Comparison of ENCODE assay signal across 19 cellular contexts in the genomic region with DNA sequence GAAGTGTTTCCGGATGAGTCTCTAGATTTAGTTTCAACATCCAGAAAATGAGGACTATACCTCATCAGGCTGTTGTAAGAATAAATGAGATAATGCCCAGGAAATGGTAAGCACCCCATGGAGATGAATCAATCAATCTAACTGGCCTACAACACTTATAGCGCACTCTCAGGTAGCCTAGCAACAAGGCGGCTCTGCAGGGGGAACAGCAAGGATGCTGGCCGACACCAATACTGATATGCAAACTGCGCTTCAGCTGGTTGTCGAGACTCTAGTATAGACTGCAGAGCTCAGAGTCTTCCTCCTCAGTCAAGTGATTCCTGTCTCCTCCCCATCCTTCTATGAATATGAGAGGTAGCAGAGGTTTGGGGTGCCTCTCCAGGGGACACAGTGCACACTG.
DNase-seq lines count a peak whose midpoint lies in the region; FAIRE-seq and TF ChIP-seq lines count a peak whose summit lies in the region.
"Had no signal": no experiment of that assay in that cellular context is flagged by ENCODE, and none has a peak within 500 bp of the region (broad histone marks: within the 10 kb centered on the region; RNA-seq: fewer than 3 reads in every experiment).

No MANE protein-coding gene starts in this region.

- no peak for FAIRE-seq in astrocyte (lab: Jason Lieb, UNC)
- FAIRE-seq: A204.1, D721Med, H54 had no signal

- H3K4me3 Mint-ChIP-seq in astrocyte (ENCODE audit: unreplicated experiment), result no peak overlapping the region
- H3K4me3 Mint-ChIP-seq: B cell, CD14-positive monocyte, IgD-negative memory B cell, T-cell had no signal

- H3K4me1 ChIP-seq in left ventricle myocardium inferior, result peaks cover 81% of the 10 kb centered on the region
- H3K4me1 ChIP-seq in right atrium auricular region, result no peaks in the 10 kb centered on the region
- H3K4me1 ChIP-seq in astrocyte (ENCODE audit: insufficient read depth, low read length), result peaks cover 10% of the 10 kb centered on the region

- peaks cover 1% of the 10 kb centered on the region for H3K9me3 Mint-ChIP-seq in astrocyte (ENCODE audit: unreplicated experiment)
- H3K9me3 Mint-ChIP-seq: CD14-positive monocyte, IgD-negative memory B cell had no signal

- H3K36me3 ChIP-seq in left ventricle myocardium inferior, result no peaks in the 10 kb centered on the region
- no peaks in the 10 kb centered on the region for H3K36me3 ChIP-seq in right atrium auricular region
- no peaks in the 10 kb centered on the region for H3K36me3 ChIP-seq in astrocyte (ENCODE audit: insufficient read depth, low read length)

- H3K27me3 ChIP-seq in left ventricle myocardium inferior (ENCODE audit: low read depth), result no peaks in the 10 kb centered on the region
- no peaks in the 10 kb centered on the region for H3K27me3 ChIP-seq in right atrium auricular region
- no peaks in the 10 kb centered on the region for H3K27me3 ChIP-seq in astrocyte (ENCODE audit: insufficient read depth, low read length)

- H3K79me2 ChIP-seq in astrocyte (ENCODE audit: insufficient read depth, low read length), result no peaks in the 10 kb centered on the region

- H3K9me3 ChIP-seq in left ventricle myocardium inferior (replicated peaks), result no peaks in the 10 kb centered on the region
- H3K9me3 ChIP-seq in right atrium auricular region, result no peaks in the 10 kb centered on the region
- no peaks in the 10 kb centered on the region for H3K9me3 ChIP-seq in astrocyte (ENCODE audit: insufficient read depth, low read depth, low read length)

- peak overlapping the region; percentile 19 for H3K27ac Mint-ChIP-seq in astrocyte (ENCODE audit: unreplicated experiment)
- H3K27ac Mint-ChIP-seq: B cell, CD14-positive monocyte, IgD-negative memory B cell, T-cell had no signal

- H3K9ac ChIP-seq in astrocyte (ENCODE audit: low read length), result no peak overlapping the region

- H3K4me3 ChIP-seq in left ventricle myocardium inferior (no peak overlapping the region), right atrium auricular region (no peak overlapping the region), astrocyte (ENCODE audit: insufficient read depth, low read depth, low read length) (no peak overlapping the region)

- no peak overlapping the region for H3K4me2 ChIP-seq in astrocyte (ENCODE audit: low read length)

- no peaks in the 10 kb centered on the region for H3K27me3 Mint-ChIP-seq in astrocyte (ENCODE audit: low read depth, unreplicated experiment)
- H3K27me3 Mint-ChIP-seq: B cell, IgD-negative memory B cell had no signal

- H2AFZ ChIP-seq in astrocyte (ENCODE audit: low read depth, low read length), result no peak overlapping the region

- H3K27ac ChIP-seq in left ventricle myocardium inferior (replicated peaks) (peak overlapping the region; percentile 77), right atrium auricular region (no peak overlapping the region), astrocyte (ENCODE audit: low read depth, low read length) (no peak overlapping the region)

- H3K4me1 Mint-ChIP-seq in astrocyte (ENCODE audit: low read depth, unreplicated experiment), result peaks cover 11% of the 10 kb centered on the region
- H3K4me1 Mint-ChIP-seq: B cell, CD14-positive monocyte had no signal

- intact Hi-C loops in left ventricle myocardium inferior (cut with micrococcal nuclease), result no loop called here

- peaks cover 9% of the 10 kb centered on the region for H3K36me3 Mint-ChIP-seq in astrocyte (ENCODE audit: low read depth, unreplicated experiment)
- H3K36me3 Mint-ChIP-seq: CD14-positive monocyte, T-cell had no signal

- DNase-seq in left ventricle myocardium inferior (no peak), right atrium auricular region (ENCODE audit: low spot score) (no peak), NCI-H1417 treated with DMSO at 0.1 percent for 48 hours (lab: John Stamatoyannopoulos, UW) (peak; percentile 17), astrocyte (ENCODE audit: low read depth) (no peak), Kasumi-1 (lab: John Stamatoyannopoulos, UW) (no peak), putamen (ENCODE audit: low spot score) (no peak), SKM-1 treated with dmso at 0.1 percent for 144 hours (lab: John Stamatoyannopoulos, UW; ENCODE audit: unreplicated experiment) (no peak)
- DNase-seq: EL, GF-D8, NCI-H1930, NCI-H446 treated with DMSO at 0.1 percent for 48 hours, NCI-H526 treated with DMSO at 0.1 percent for 48 hours, T-cell had no signal

- H4K20me1 ChIP-seq in astrocyte (ENCODE audit: insufficient read depth, low read length), result no peaks in the 10 kb centered on the region

- no peak for TF ChIP-seq CTCF in left ventricle myocardium inferior (IDR thresholded peaks at IDR 0.05; ENCODE audit: borderline replicate concordance)
- no peak for TF ChIP-seq CTCF in right atrium auricular region (IDR thresholded peaks at IDR 0.05)
- TF ChIP-seq CTCF in astrocyte (IDR thresholded peaks at IDR 0.05; ENCODE audit: insufficient read depth, low read depth, low read length), result no peak
